16 cellular contexts compared by ENCODE assay signal in the genomic region with DNA sequence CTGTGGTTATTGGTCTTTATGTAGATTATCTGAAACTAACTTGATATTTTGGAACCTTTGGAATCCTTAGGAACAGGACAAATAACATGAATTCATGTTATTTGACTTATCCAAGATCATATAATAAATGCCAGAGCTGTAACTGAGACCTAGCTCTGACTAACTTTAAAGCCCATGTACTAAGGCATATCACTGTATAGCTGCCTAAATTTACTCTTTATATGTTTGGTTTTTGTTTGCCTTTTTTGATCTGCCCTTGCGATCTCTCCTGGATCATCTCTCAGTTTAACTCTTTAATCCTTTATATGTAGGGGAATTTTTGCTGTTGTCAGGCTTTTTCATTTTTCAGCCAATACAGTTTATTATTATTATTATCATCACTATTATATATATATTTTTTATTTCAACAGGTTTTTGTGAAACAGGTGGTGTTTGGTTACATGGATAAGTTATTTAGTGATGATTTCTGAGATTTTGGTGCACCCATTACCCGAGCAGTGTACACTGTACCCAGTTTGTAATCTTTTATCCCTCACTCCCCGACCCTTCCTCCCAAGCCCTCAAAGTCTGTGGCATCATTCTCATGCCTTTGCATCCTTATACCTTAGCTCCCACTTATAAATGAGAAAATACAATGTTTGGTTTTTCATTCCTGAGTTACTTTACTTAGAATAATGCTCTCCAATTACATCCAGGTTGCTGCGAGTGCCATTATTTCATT.
"Had no signal": no experiment of that assay in that cellular context is flagged by ENCODE, and none has a peak within 500 bp of the region (broad histone marks: within the 10 kb centered on the region; RNA-seq: fewer than 3 reads in every experiment).

No MANE protein-coding gene starts in this region.

- H3K36me3 ChIP-seq: gastrocnemius medialis, neural progenitor cell, thoracic aorta had no signal

- H2AFZ ChIP-seq: neural progenitor cell, parathyroid adenoma had no signal

- DNase-seq: activated B cell treated with CpG ODN at 0.5 μM for 24 hours; activated naive CD4-positive, alpha-beta T cell treated with anti-CD3 and anti-CD28 coated beads, Interleukin-2, amount 50 U/mL, for 16 hours; amygdala; effector memory CD4-positive, alpha-beta T cell; gastrocnemius medialis; stimulated activated CD4-positive, alpha-beta T cell treated with anti-CD3 and anti-CD28 coated beads, Interleukin-4, amount 100 ng/mL, for 1 hour; stimulated activated CD8-positive, alpha-beta memory T cell treated with anti-CD3 and anti-CD28 coated beads, Interleukin-4, amount 100 ng/mL, for 48 hours; T-helper 17 cell had no signal

- H3K9me3 ChIP-seq: gastrocnemius medialis, thoracic aorta had no signal

- H3K4me1 ChIP-seq: neural progenitor cell, parathyroid adenoma had no signal

- H3K79me2 ChIP-seq: parathyroid adenoma had no signal

- H3K9me3 Mint-ChIP-seq: activated T-helper 1 cell treated with anti-CD3 and anti-CD28 coated beads, Interleukin-12 subunit alpha, Interleukin-12 subunit beta, Interleukin-2, Interleukin-4 antibody, amounts not matched to agents 30 ng/mL and 10 ng/mL and 1 ng/mL, durations not matched to agents 14 hours and 24 hours and 36 hours; central memory CD8-positive, alpha-beta T cell; neural progenitor cell; stimulated activated naive CD8-positive, alpha-beta T cell treated with anti-CD3 and anti-CD28 coated beads, Interleukin-15, Interleukin-2, amounts not matched to agents 100 ng/mL and 50 ng/mL, for 24 hours had no signal

- H3K4me3 ChIP-seq: gastrocnemius medialis, neural progenitor cell, thoracic aorta had no signal

- H3K9ac ChIP-seq: neural progenitor cell, parathyroid adenoma had no signal

- H3K4me2 ChIP-seq: neural progenitor cell had no signal

- H3K36me3 Mint-ChIP-seq: brain, neural progenitor cell had no signal

- H3K27me3 Mint-ChIP-seq: activated B cell treated with CpG ODN at 0.5 μM for 24 hours; brain; central memory CD8-positive, alpha-beta T cell; stimulated activated naive CD8-positive, alpha-beta T cell treated with anti-CD3 and anti-CD28 coated beads, Interleukin-15, Interleukin-2, amounts not matched to agents 100 ng/mL and 50 ng/mL, for 24 hours; T-helper 17 cell had no signal

- ATAC-seq: gastrocnemius medialis, T-helper 17 cell had no signal

- H3K27ac Mint-ChIP-seq: activated B cell treated with CpG ODN at 0.5 μM for 24 hours; activated T-helper 1 cell treated with anti-CD3 and anti-CD28 coated beads, Interleukin-12 subunit alpha, Interleukin-12 subunit beta, Interleukin-2, Interleukin-4 antibody, amounts not matched to agents 30 ng/mL and 10 ng/mL and 1 ng/mL, durations not matched to agents 14 hours and 24 hours and 36 hours; brain; neural progenitor cell; stimulated activated naive CD8-positive, alpha-beta T cell treated with anti-CD3 and anti-CD28 coated beads, Interleukin-15, Interleukin-2, amounts not matched to agents 100 ng/mL and 50 ng/mL, for 24 hours; T-helper 17 cell had no signal

- H3K27me3 ChIP-seq: gastrocnemius medialis, neural progenitor cell had no signal

- H3K27ac ChIP-seq: epithelial cell of prostate, gastrocnemius medialis, neural progenitor cell, parathyroid adenoma, thoracic aorta had no signal

- H3K4me1 Mint-ChIP-seq: activated B cell treated with CpG ODN at 0.5 μM for 24 hours; brain; central memory CD8-positive, alpha-beta T cell; neural progenitor cell had no signal

- H3K4me3 Mint-ChIP-seq: activated B cell treated with CpG ODN at 0.5 μM for 24 hours; activated T-helper 1 cell treated with anti-CD3 and anti-CD28 coated beads, Interleukin-12 subunit alpha, Interleukin-12 subunit beta, Interleukin-2, Interleukin-4 antibody, amounts not matched to agents 30 ng/mL and 10 ng/mL and 1 ng/mL, durations not matched to agents 14 hours and 24 hours and 36 hours; brain; central memory CD8-positive, alpha-beta T cell; neural progenitor cell; stimulated activated naive CD8-positive, alpha-beta T cell treated with anti-CD3 and anti-CD28 coated beads, Interleukin-15, Interleukin-2, amounts not matched to agents 100 ng/mL and 50 ng/mL, for 24 hours; T-helper 17 cell had no signal
